Comparison of ENCODE assay signal across 8 cellular contexts in the genomic region with DNA sequence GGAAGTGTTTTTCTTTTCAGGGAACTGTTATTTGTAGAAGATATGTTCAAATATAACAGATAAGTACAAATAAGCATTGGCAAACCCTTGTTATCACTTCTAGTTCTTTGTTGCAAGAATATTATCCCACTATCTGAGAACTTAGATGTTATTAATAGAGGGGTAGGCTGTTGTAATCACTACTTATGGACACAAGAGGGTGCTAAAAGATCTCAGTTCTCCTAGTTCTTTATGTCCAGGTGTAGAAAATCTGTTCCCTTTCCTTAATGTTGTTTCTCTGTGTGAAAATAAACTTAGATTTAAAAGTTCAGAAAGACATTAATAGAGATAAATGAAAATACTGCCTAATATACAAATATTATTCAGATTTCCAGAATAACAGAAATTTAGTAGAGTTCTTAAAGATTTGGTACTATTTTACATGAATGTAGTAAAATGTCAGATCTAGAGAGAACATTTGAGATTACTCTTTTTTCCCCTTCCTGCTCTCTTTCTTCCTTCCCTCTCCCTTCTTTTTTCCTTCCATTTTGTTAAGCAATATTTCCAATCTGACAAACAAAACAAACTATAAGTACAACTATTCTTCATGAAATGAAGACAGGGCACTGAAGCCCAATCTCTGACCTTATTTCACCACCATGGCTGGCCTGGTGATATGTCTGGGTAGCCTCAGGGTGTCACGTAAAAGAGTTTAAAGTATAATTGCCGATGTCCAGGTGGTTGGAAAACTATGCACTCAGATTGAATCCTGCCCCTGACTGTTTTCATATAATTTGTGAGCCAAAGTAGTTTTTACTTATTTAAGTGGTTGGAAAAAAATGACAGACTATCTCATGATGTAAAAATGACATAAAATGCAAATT. TPM values are rescaled to one million over a fixed set of nuclear protein-coding genes. Genes with fewer than 3 reads are reported as not detected.
DNase-seq lines count a peak whose midpoint lies in the region; ATAC-seq and TF ChIP-seq lines count a peak whose summit lies in the region.

No MANE protein-coding gene starts in this region.

- H3K4me3 ChIP-seq in OCI-LY1 (ENCODE audit: low read depth, low read length, poor library complexity, severe bottlenecking), result no peak overlapping the region

- H3K27me3 ChIP-seq in OCI-LY1 (ENCODE audit: insufficient read depth, low read length), result no peaks in the 10 kb centered on the region; the same call in 1 of the 2 replicates

- H3K79me2 ChIP-seq in OCI-LY1 (ENCODE audit: insufficient read depth, low read length), result no peaks in the 10 kb centered on the region

- H3K27ac ChIP-seq in OCI-LY1 (ENCODE audit: low read depth, low read length, poor library complexity, severe bottlenecking), result no peak overlapping the region

- no peaks in the 10 kb centered on the region for H4K20me1 ChIP-seq in OCI-LY1 (ENCODE audit: insufficient read depth, low read length)

- peaks cover 3% of the 10 kb centered on the region for H3K36me3 Mint-ChIP-seq in endothelial cell (ENCODE audit: low read depth, unreplicated experiment)
- peaks cover 16% of the 10 kb centered on the region for H3K36me3 Mint-ChIP-seq in neural crest cell (ENCODE audit: low read depth)

- peaks cover 6% of the 10 kb centered on the region for H3K4me1 Mint-ChIP-seq in endothelial cell (ENCODE audit: unreplicated experiment)
- H3K4me1 Mint-ChIP-seq in neural crest cell, result peaks cover 31% of the 10 kb centered on the region

- ATAC-seq in GM18873 (IDR thresholded peaks at IDR 0.05; ENCODE audit: low FRiP score, unreplicated experiment) (peak; percentile 62), HG03432 (IDR thresholded peaks at IDR 0.05; ENCODE audit: unreplicated experiment) (peak; percentile 84), HG03457 (IDR thresholded peaks at IDR 0.05; ENCODE audit: unreplicated experiment) (no peak)

- no peaks in the 10 kb centered on the region for H3F3A ChIP-seq in OCI-LY1 (ENCODE audit: insufficient read depth, low read length)

- no peaks in the 10 kb centered on the region for H3K36me3 ChIP-seq in OCI-LY1 (ENCODE audit: insufficient read depth, low read length)

- H3K9me3 Mint-ChIP-seq in endothelial cell (ENCODE audit: unreplicated experiment) (no peaks in the 10 kb centered on the region), neural crest cell (peaks cover 3% of the 10 kb centered on the region)

- H3K27ac Mint-ChIP-seq in endothelial cell (ENCODE audit: unreplicated experiment), result no peak overlapping the region
- no peak overlapping the region for H3K27ac Mint-ChIP-seq in neural crest cell (ENCODE audit: unreplicated experiment)

- H3K27me3 Mint-ChIP-seq in endothelial cell (ENCODE audit: unreplicated experiment) (no peaks in the 10 kb centered on the region), neural crest cell (ENCODE audit: low read depth) (no peaks in the 10 kb centered on the region)

- H3K4me1 ChIP-seq in OCI-LY1 (ENCODE audit: insufficient read depth, low read length, severe bottlenecking), result no peaks in the 10 kb centered on the region

- no peak overlapping the region for H3K4me2 ChIP-seq in OCI-LY1 (ENCODE audit: low read length)

- no peak overlapping the region for H3K9ac ChIP-seq in OCI-LY1 (ENCODE audit: low read length)

- TF ChIP-seq CTCF in OCI-LY1 (IDR thresholded peaks at IDR 0.05; ENCODE audit: low read length) (peak; percentile 73), endothelial cell (IDR thresholded peaks at IDR 0.05; ENCODE audit: unreplicated experiment) (peak; percentile 59), neural crest cell (conservative IDR thresholded peaks at IDR 0.05) (peak; percentile 83)

- H3K4me3 Mint-ChIP-seq in endothelial cell (ENCODE audit: unreplicated experiment), result no peak overlapping the region
- H3K4me3 Mint-ChIP-seq in neural crest cell, result peak overlapping the region; percentile 21

- DNase-seq in Ammon's horn (ENCODE audit: low spot score) (peak; percentile 46), endothelial cell (ENCODE audit: low spot score) (no peak), neural crest cell (ENCODE audit: low read depth, low spot score) (no peak)
- DNase-seq in activated CD4-positive, alpha-beta T cell treated with anti-CD3 and anti-CD28 coated beads, Interleukin-2, amount 50 U/mL, for 1 hour, result no peak

- H3K9me3 ChIP-seq in OCI-LY1 (ENCODE audit: low read length), result no peaks in the 10 kb centered on the region

- no peak overlapping the region for H2AFZ ChIP-seq in OCI-LY1 (ENCODE audit: low read length)

- H3K9me2 ChIP-seq in OCI-LY1 (ENCODE audit: low read depth, low read length), result no peaks in the 10 kb centered on the region

RNA-seq across cellular contexts. Expression of a gene that starts 43.6 kb away (rescaled TPM):
- not detected for total RNA-seq in endothelial cell (ENCODE audit: unreplicated experiment)
- total RNA-seq in neural crest cell, result not detected in 2 replicates
